14 cellular contexts compared by ENCODE assay signal in genomic region chr7:42677751-42678231, GRCh38.
DNase-seq lines count a peak whose midpoint lies in the region; ATAC-seq and TF ChIP-seq lines count a peak whose summit lies in the region.
"Had no signal": no experiment of that assay in that cellular context is flagged by ENCODE, and none has a peak within 500 bp of the region (broad histone marks: within the 10 kb centered on the region; RNA-seq: fewer than 3 reads in every experiment).

No MANE protein-coding gene starts in this region.

- peaks cover 13% of the 10 kb centered on the region; the same call in 2 of the 3 replicates for H3K9me3 Mint-ChIP-seq in GM23338

- TF ChIP-seq CTCF in GM23338 (conservative IDR thresholded peaks at IDR 0.05; ENCODE audit: low read depth in 2 of 2) (no peak), spleen (IDR thresholded peaks at IDR 0.05 in 8 of 11, conservative IDR thresholded peaks at IDR 0.05 in 3 of 11) (no peak), GM20000 (IDR thresholded peaks at IDR 0.05; ENCODE audit: extremely low read depth, missing control alignments) (no peak)

- H3K36me3 ChIP-seq in GM23338 (ENCODE audit: insufficient read depth) = peaks cover 6% of the 10 kb centered on the region; the same call in 1 of the 2 replicates
- no peaks in the 10 kb centered on the region for H3K36me3 ChIP-seq in spleen
- H3K36me3 ChIP-seq: heart right ventricle had no signal

- H3K27ac ChIP-seq in GM23338 (ENCODE audit: low read depth) = no peak overlapping the region
- peak overlapping the region in 6 of 8 donors; percentile 15 to 54 (median 34) for H3K27ac ChIP-seq in spleen
- H3K27ac ChIP-seq: KMS-11 had no signal

- no peak overlapping the region for H3K27ac Mint-ChIP-seq in GM23338

- H3K4me3 Mint-ChIP-seq in GM23338 = no peak overlapping the region

- H4K20me1 ChIP-seq in GM23338 (replicated peaks; ENCODE audit: insufficient read depth) = no peaks in the 10 kb centered on the region

- H3K4me3 ChIP-seq in GM23338 = no peak overlapping the region
- no peak overlapping the region for H3K4me3 ChIP-seq in spleen
- H3K4me3 ChIP-seq: heart right ventricle had no signal

- H3K4me2 ChIP-seq in GM23338 = no peak overlapping the region
- H3K4me2 ChIP-seq: KMS-11 had no signal

- H3K27me3 Mint-ChIP-seq in GM23338 (ENCODE audit: insufficient read depth, low read depth, poor library complexity) = no peaks in the 10 kb centered on the region

- H3K27me3 ChIP-seq in GM23338 (ENCODE audit: insufficient read depth) (no peaks in the 10 kb centered on the region), spleen (replicated peaks in 1 of 7) (no peaks in the 10 kb centered on the region)
- H3K27me3 ChIP-seq: heart right ventricle had no signal

- H3K79me2 ChIP-seq in GM23338 (replicated peaks; ENCODE audit: insufficient read depth) = no peaks in the 10 kb centered on the region

- no peaks in the 10 kb centered on the region for H3F3A ChIP-seq in GM23338 (replicated peaks; ENCODE audit: low read depth)

- H3K36me3 Mint-ChIP-seq in GM23338 (ENCODE audit: low read depth) = no peaks in the 10 kb centered on the region; the same call in 1 of the 3 replicates

- peaks cover 0 to 5% (median 0%) of the 10 kb centered on the region in 8 donors for H3K9me3 ChIP-seq in spleen

- H3K4me1 Mint-ChIP-seq in GM23338 = no peaks in the 10 kb centered on the region; the same call in 2 of the 3 replicates

- H3K9me2 ChIP-seq in GM23338 (ENCODE audit: insufficient read depth) = no peaks in the 10 kb centered on the region; the same call in 1 of the 2 replicates

- no peak for DNase-seq in GM23338 (ENCODE audit: low spot score)
- peak; percentile 100 for DNase-seq in amniotic epithelial cell (ENCODE audit: low read depth)
- DNase-seq in left ventricle myocardium superior = no peak
- DNase-seq in spleen = no peak
- no peak for DNase-seq in GM20000 (ENCODE audit: low spot score)
- no peak for DNase-seq in NCI-H2171 (lab: John Stamatoyannopoulos, UW)
- DNase-seq: activated gamma-delta T cell treated with Interleukin-2 at 50 U/mL for 16 hours, DMS 273 treated with DMSO at 0.1 percent for 48 hours, heart right ventricle, NCI-H774, occipital lobe had no signal

- H3K4me1 ChIP-seq in GM23338 (ENCODE audit: insufficient read depth) = no peaks in the 10 kb centered on the region
- H3K4me1 ChIP-seq in spleen = no peaks in the 10 kb centered on the region

- WGBS in spleen, 5 donors = 6 to 63% (median 21%) methylated on average over 2 of the region's 2 CpGs

- H2AFZ ChIP-seq in GM23338 = 0 out of 2 replicates have a peak overlapping the region, but pooled peaks have one; percentile 47

- TF ChIP-seq POLR2A in spleen (IDR thresholded peaks at IDR 0.05) = no peak

- no peak for ATAC-seq in GM23338
- ATAC-seq in left ventricle myocardium superior = peak; percentile 85
- no peak for ATAC-seq in HG03565 (IDR thresholded peaks at IDR 0.05; ENCODE audit: unreplicated experiment)
- ATAC-seq in HG03039 (IDR thresholded peaks at IDR 0.05; ENCODE audit: unreplicated experiment) = no peak

- intact Hi-C loops in left ventricle myocardium superior (cut with micrococcal nuclease) = no loop called here
- intact Hi-C loops in spleen (cut with DNase I; ENCODE audit: low total_unique reads) = no loop called here

TF ChIP-seq in GM23338, 12 proteins besides CTCF, POLR2A, EP300 and RAD21 (continues in another document):
- TF ChIP-seq JUNB (IDR thresholded peaks at IDR 0.05; ENCODE audit: unreplicated experiment) = no peak
- no peak for TF ChIP-seq STAT1 (IDR thresholded peaks at IDR 0.05; ENCODE audit: unreplicated experiment)
- no peak for TF ChIP-seq EZH2 (IDR thresholded peaks at IDR 0.05; ENCODE audit: low read depth, unreplicated experiment)
- no peak for TF ChIP-seq ZNF331 (CRISPR knock-in tag; IDR thresholded peaks at IDR 0.05; ENCODE audit: low read depth)
- no peak for TF ChIP-seq ZNF114 (CRISPR knock-in tag; IDR thresholded peaks at IDR 0.05)
- TF ChIP-seq EZH2phosphoT487 (IDR thresholded peaks at IDR 0.05; ENCODE audit: unreplicated experiment) = no peak
- no peak for TF ChIP-seq ETS1 (IDR thresholded peaks at IDR 0.05)
- no peak for TF ChIP-seq NANOG (IDR thresholded peaks at IDR 0.05; ENCODE audit: borderline replicate concordance)
- TF ChIP-seq CREB1 (CRISPR knock-in tag; IDR thresholded peaks at IDR 0.05; ENCODE audit: low read depth) = no peak
- TF ChIP-seq POLR2AphosphoS5 (IDR thresholded peaks at IDR 0.05; ENCODE audit: low read depth) = no peak
- TF ChIP-seq REST (IDR thresholded peaks at IDR 0.05; ENCODE audit: unreplicated experiment) = no peak
